In the genomic region with DNA sequence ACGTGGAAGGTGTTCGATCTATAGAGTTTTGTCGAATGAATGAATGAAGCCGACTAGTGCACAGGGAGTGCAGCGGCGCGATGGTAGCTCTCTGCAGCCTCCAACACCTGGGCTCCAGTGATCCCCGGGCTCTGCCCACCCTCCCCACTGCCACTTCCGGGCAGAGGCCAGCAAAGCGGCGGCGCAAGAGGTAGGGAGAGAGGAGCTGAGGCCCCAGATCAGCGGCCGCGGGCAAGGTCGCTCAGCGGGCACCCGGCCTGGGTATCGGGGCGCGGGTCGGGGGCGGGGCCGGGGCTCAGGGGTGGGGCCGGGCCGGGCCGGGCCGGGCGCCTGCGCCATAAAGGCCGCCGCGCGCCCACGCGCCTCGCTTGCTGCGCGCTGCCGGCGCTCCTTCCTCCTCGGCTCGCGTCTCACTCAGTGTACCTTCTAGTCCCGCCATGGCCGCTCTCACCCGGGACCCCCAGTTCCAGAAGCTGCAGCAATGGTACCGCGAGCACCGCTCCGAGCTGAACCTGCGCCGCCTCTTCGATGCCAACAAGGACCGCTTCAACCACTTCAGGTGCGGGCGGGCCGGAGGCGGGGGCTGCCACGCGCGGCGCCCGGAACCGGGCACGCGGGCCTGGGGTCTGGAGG, we compare ENCODE assay signal across 1 cellular context.
A peak's percentile ranks its signal among the peaks of the same experiment; 100 is the strongest.
TF ChIP-seq lines count a peak whose summit lies in the region.

A gene (plus strand): TSS at position 367 of the 633 bp plus-strand sequence. CDS start 71 bp downstream, at position 438.

TF ChIP-seq in H1, 55 proteins besides CTCF, POLR2A, EP300 and RAD21:
- no peak for TF ChIP-seq JUND (IDR thresholded peaks at IDR 0.05; ENCODE audit: low read length)
- no peak for TF ChIP-seq KDM1A (IDR thresholded peaks at IDR 0.05; ENCODE audit: borderline replicate concordance, low read length)
- TF ChIP-seq RFX5 (IDR thresholded peaks at IDR 0.05; ENCODE audit: borderline replicate concordance, low read depth, low read length) = no peak
- no peak for TF ChIP-seq SP4 (IDR thresholded peaks at IDR 0.05; ENCODE audit: low read length)
- TF ChIP-seq PHF8 (conservative IDR thresholded peaks at IDR 0.05; ENCODE audit: low read depth, low read length) = peak; percentile 82
- TF ChIP-seq HDAC2 (IDR thresholded peaks at IDR 0.05; ENCODE audit: borderline replicate concordance in 1 of 2, low read depth in 2 of 2, low read length in 2 of 2) = no peak
- TF ChIP-seq EGR1 (IDR thresholded peaks at IDR 0.05; ENCODE audit: borderline replicate concordance, low read depth, low read length) = no peak
- no peak for TF ChIP-seq EZH2 (IDR thresholded peaks at IDR 0.05; ENCODE audit: low read depth, low read length, severe bottlenecking)
- no peak for TF ChIP-seq SIX5 (IDR thresholded peaks at IDR 0.05; ENCODE audit: low read depth, low read length)
- TF ChIP-seq RXRA (IDR thresholded peaks at IDR 0.05; ENCODE audit: insufficient read depth, low read depth, low read length) = no peak
- TF ChIP-seq NRF1 (IDR thresholded peaks at IDR 0.05; ENCODE audit: low read depth, low read length) = no peak
- no peak for TF ChIP-seq HDAC6 (IDR thresholded peaks at IDR 0.05; ENCODE audit: low read depth, low read length)
- TF ChIP-seq POU5F1 (IDR thresholded peaks at IDR 0.05; ENCODE audit: low read depth, low read length) = no peak
- no peak for TF ChIP-seq CHD1 (IDR thresholded peaks at IDR 0.05; ENCODE audit: low read depth, low read length)
- TF ChIP-seq TEAD4 (IDR thresholded peaks at IDR 0.05; ENCODE audit: low read depth, low read length) = no peak
- TF ChIP-seq SP2 (IDR thresholded peaks at IDR 0.05; ENCODE audit: low read length) = no peak
- no peak for TF ChIP-seq BACH1 (IDR thresholded peaks at IDR 0.05; ENCODE audit: low read length)
- peak; percentile 74; the same call in 1 of the 2 replicates for TF ChIP-seq RBBP5 (IDR thresholded peaks at IDR 0.05; ENCODE audit: borderline replicate concordance, low read depth, low read length)
- no peak for TF ChIP-seq BRCA1 (IDR thresholded peaks at IDR 0.05; ENCODE audit: low read depth, low read length)
- no peak for TF ChIP-seq CEBPB (IDR thresholded peaks at IDR 0.05; ENCODE audit: low read depth, low read length)
- TF ChIP-seq KDM4A (IDR thresholded peaks at IDR 0.05; ENCODE audit: low read depth, low read length, severe bottlenecking) = peak; percentile 84
- no peak for TF ChIP-seq CREB1 (IDR thresholded peaks at IDR 0.05)
- TF ChIP-seq SRF (IDR thresholded peaks at IDR 0.05; ENCODE audit: low read depth, low read length) = no peak
- TF ChIP-seq TBP (IDR thresholded peaks at IDR 0.05; ENCODE audit: low read depth, low read length) = peak; percentile 54
- TF ChIP-seq SIN3A (conservative IDR thresholded peaks at IDR 0.05 in 1 of 2, IDR thresholded peaks at IDR 0.05 in 1 of 2; ENCODE audit: low read depth in 1 of 2, low read length in 2 of 2) = no peak
- no peak for TF ChIP-seq TCF12 (IDR thresholded peaks at IDR 0.05; ENCODE audit: low read depth, low read length)
- no peak for TF ChIP-seq KDM5A (IDR thresholded peaks at IDR 0.05; ENCODE audit: low read length)
- peak; percentile 53; the same call in 1 of the 2 replicates for TF ChIP-seq TAF1 (IDR thresholded peaks at IDR 0.05; ENCODE audit: low read depth, low read length)
- no peak for TF ChIP-seq SAP30 (IDR thresholded peaks at IDR 0.05; ENCODE audit: insufficient read depth, insufficient replicate concordance, low read length)
- TF ChIP-seq ZNF274 (IDR thresholded peaks at IDR 0.05; ENCODE audit: borderline replicate concordance, extremely low read depth, low read length) = no peak
- TF ChIP-seq SUZ12 (IDR thresholded peaks at IDR 0.05; ENCODE audit: low read length) = no peak
- TF ChIP-seq TAF7 (optimal IDR thresholded peaks at IDR 0.05; ENCODE audit: borderline replicate concordance, low read depth, low read length) = peak; percentile 30
- 0 out of 2 replicates have a peak, but pooled peaks have one; percentile 18 for TF ChIP-seq YY1 (IDR thresholded peaks at IDR 0.05; ENCODE audit: low read depth, low read length)
- no peak for TF ChIP-seq SIRT6 (IDR thresholded peaks at IDR 0.05; ENCODE audit: low read length)
- TF ChIP-seq, protein P1, sequence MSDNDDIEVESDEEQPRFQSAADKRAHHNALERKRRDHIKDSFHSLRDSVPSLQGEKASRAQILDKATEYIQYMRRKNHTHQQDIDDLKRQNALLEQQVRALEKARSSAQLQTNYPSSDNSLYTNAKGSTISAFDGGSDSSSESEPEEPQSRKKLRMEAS (IDR thresholded peaks at IDR 0.05) = no peak; the same call in 1 of the 2 replicates
- TF ChIP-seq ASH2L (IDR thresholded peaks at IDR 0.05; ENCODE audit: low read length) = peak; percentile 88
- no peak for TF ChIP-seq FOSL1 (IDR thresholded peaks at IDR 0.05; ENCODE audit: insufficient read depth, low read depth, low read length)
- TF ChIP-seq CBX8 (IDR thresholded peaks at IDR 0.05; ENCODE audit: borderline replicate concordance, low read depth, low read length) = no peak
- TF ChIP-seq, protein P2, sequence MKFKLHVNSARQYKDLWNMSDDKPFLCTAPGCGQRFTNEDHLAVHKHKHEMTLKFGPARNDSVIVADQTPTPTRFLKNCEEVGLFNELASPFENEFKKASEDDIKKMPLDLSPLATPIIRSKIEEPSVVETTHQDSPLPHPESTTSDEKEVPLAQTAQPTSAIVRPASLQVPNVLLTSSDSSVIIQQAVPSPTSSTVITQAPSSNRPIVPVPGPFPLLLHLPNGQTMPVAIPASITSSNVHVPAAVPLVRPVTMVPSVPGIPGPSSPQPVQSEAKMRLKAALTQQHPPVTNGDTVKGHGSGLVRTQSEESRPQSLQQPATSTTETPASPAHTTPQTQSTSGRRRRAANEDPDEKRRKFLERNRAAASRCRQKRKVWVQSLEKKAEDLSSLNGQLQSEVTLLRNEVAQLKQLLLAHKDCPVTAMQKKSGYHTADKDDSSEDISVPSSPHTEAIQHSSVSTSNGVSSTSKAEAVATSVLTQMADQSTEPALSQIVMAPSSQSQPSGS (IDR thresholded peaks at IDR 0.05; ENCODE audit: low read length) = no peak
- TF ChIP-seq POLR2AphosphoS5 (IDR thresholded peaks at IDR 0.05; ENCODE audit: low read depth, low read length) = peak; percentile 73
- TF ChIP-seq CBX5 (IDR thresholded peaks at IDR 0.05; ENCODE audit: low read depth, low read length) = no peak
- TF ChIP-seq, protein P3, sequence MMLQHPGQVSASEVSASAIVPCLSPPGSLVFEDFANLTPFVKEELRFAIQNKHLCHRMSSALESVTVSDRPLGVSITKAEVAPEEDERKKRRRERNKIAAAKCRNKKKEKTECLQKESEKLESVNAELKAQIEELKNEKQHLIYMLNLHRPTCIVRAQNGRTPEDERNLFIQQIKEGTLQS (IDR thresholded peaks at IDR 0.05; ENCODE audit: insufficient read depth, low read depth, low read length) = no peak
